1 cellular context compared by ENCODE assay signal in the genomic region with DNA sequence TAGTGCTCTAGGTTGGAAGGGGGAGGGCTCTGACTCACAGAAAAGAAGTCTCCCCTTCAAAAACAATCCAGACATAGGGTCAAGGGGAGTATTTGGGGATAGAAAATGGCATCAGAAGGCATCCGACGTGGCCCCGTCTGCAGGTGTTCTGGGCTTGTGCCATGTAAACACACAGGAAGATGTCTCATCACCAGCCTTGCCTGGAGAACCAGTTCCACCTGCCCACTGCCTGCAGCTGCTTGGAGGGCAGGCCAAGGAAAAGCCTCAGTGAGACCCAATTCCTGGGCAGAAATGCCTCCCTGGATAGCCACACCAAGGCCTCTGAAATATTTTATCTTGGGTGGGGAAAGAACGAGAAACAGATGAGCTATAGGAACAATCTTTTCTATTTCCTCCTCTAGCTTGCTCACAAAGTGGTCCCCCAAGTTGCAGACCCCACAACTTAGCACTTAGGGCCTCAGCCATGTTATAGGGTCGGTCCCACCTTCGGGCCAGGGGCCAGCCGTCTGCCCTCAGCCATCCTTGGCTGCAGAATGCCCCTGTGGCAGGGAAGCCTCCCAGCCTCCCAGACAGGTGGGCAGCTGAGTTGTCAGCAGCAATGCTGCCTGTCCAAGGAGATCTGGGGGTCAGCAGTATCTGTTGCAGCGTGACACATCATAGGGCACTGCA.
TF ChIP-seq lines count a peak whose summit lies in the region.

No MANE protein-coding gene starts in this region.

TF ChIP-seq in HepG2, 621 proteins besides CTCF, POLR2A, EP300 and RAD21 (continued from another document):
- TF ChIP-seq, protein P1, sequence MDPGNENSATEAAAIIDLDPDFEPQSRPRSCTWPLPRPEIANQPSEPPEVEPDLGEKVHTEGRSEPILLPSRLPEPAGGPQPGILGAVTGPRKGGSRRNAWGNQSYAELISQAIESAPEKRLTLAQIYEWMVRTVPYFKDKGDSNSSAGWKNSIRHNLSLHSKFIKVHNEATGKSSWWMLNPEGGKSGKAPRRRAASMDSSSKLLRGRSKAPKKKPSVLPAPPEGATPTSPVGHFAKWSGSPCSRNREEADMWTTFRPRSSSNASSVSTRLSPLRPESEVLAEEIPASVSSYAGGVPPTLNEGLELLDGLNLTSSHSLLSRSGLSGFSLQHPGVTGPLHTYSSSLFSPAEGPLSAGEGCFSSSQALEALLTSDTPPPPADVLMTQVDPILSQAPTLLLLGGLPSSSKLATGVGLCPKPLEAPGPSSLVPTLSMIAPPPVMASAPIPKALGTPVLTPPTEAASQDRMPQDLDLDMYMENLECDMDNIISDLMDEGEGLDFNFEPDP (CRISPR knock-in tag; conservative IDR thresholded peaks at IDR 0.05) = no peak
- TF ChIP-seq ZNF430 (CRISPR knock-in tag; IDR thresholded peaks at IDR 0.05) (no peak), RNF219 (CRISPR knock-in tag; IDR thresholded peaks at IDR 0.05) (no peak), TAF1 (CRISPR knock-in tag; IDR thresholded peaks at IDR 0.05) (no peak), ZFP1 (CRISPR knock-in tag; IDR thresholded peaks at IDR 0.05) (no peak), MIER3 (CRISPR knock-in tag; IDR thresholded peaks at IDR 0.05; ENCODE audit: borderline replicate concordance) (no peak), ATRX (CRISPR knock-in tag; IDR thresholded peaks at IDR 0.05; ENCODE audit: borderline replicate concordance) (no peak), RNF2 (conservative IDR thresholded peaks at IDR 0.05; ENCODE audit: low read depth) (no peak), ZNF446 (CRISPR knock-in tag; IDR thresholded peaks at IDR 0.05) (no peak), ZSCAN21 (CRISPR knock-in tag; IDR thresholded peaks at IDR 0.05; ENCODE audit: borderline replicate concordance) (no peak), ZSCAN31 (CRISPR knock-in tag; IDR thresholded peaks at IDR 0.05; ENCODE audit: low read depth) (no peak), MAX (IDR thresholded peaks at IDR 0.05) (no peak), AKNA (CRISPR knock-in tag; IDR thresholded peaks at IDR 0.05; ENCODE audit: borderline replicate concordance) (no peak), ZNF326 (CRISPR knock-in tag; IDR thresholded peaks at IDR 0.05; ENCODE audit: borderline replicate concordance) (no peak), ZNF232 (CRISPR knock-in tag; IDR thresholded peaks at IDR 0.05; ENCODE audit: borderline replicate concordance) (no peak), ZFP91 (CRISPR knock-in tag; IDR thresholded peaks at IDR 0.05; ENCODE audit: borderline replicate concordance) (no peak), JUN (CRISPR knock-in tag; IDR thresholded peaks at IDR 0.05) (no peak), POLR2AphosphoS2 (IDR thresholded peaks at IDR 0.05; ENCODE audit: low read depth, low read length) (no peak)
TF ChIP-seq in HepG2: peak in this region for 0.
